9 cellular contexts compared by ENCODE assay signal in genomic region chr9:121207371-121207940, GRCh38. TPM values are rescaled to one million over a fixed set of nuclear protein-coding genes. Genes with fewer than 3 reads are reported as not detected.
DNase-seq lines count a peak whose midpoint lies in the region; ATAC-seq and TF ChIP-seq lines count a peak whose summit lies in the region.
"Had no signal": no experiment of that assay in that cellular context is flagged by ENCODE, and none has a peak within 500 bp of the region (broad histone marks: within the 10 kb centered on the region; RNA-seq: fewer than 3 reads in every experiment).

No MANE protein-coding gene starts in this region.

- no peak overlapping the region for H4K8ac ChIP-seq in trophoblast cell (ENCODE audit: low read depth, low read length)

- POLR2A ChIA-PET in activated CD4-positive, alpha-beta T cell treated with anti-CD3 and anti-CD28 coated beads for 36 hours (lab: Charles Lee): no interaction called here

- DNase-seq in activated CD4-positive, alpha-beta T cell treated with anti-CD3 and anti-CD28 coated beads for 36 hours: no peak
- DNase-seq in activated CD4-positive, alpha-beta T cell treated with anti-CD3 and anti-CD28 coated beads for 4 hours: no peak
- DNase-seq in MM.1S: peak; percentile 61
- DNase-seq in NCI-H82 (lab: John Stamatoyannopoulos, UW): no peak
- DNase-seq in trophoblast cell: no peak
- DNase-seq in chondrocyte (ENCODE audit: low spot score): no peak
- DNase-seq: esophagus squamous epithelium had no signal

- no peak overlapping the region for H3K18ac ChIP-seq in trophoblast cell (ENCODE audit: low read length)

- H3K27ac ChIP-seq in MM.1S (ENCODE audit: low read length) (no peak overlapping the region), trophoblast cell (ENCODE audit: low read depth, low read length) (no peak overlapping the region)
- H3K27ac ChIP-seq: esophagus squamous epithelium had no signal

- H3K36me3 ChIP-seq in MM.1S (replicated peaks; ENCODE audit: insufficient read depth, low read length): no peaks in the 10 kb centered on the region
- no peaks in the 10 kb centered on the region for H3K36me3 ChIP-seq in trophoblast cell (ENCODE audit: control insufficient read depth in 1 of 2, insufficient read depth in 2 of 2, low read length in 2 of 2)

- no CpG with 5 or more reads among the region's 2 CpGs for WGBS in trophoblast cell (ENCODE audit: extremely low coverage, insufficient coverage, insufficient read length)

- CTCF ChIA-PET in activated CD4-positive, alpha-beta T cell treated with anti-CD3 and anti-CD28 coated beads for 36 hours (lab: Charles Lee): interaction anchor here (0.8 kb wide), 1 partner anchor 413 kb away, joined by 3 read pairs; no protein-coding TSS in a partner anchor

- TF ChIP-seq CTCF in MM.1S (IDR thresholded peaks at IDR 0.05; ENCODE audit: low read length) (no peak), chondrocyte (IDR thresholded peaks at IDR 0.05) (no peak)

- no peaks in the 10 kb centered on the region for H3K9me2 ChIP-seq in MM.1S (replicated peaks; ENCODE audit: insufficient read depth, low read length)

- no peak overlapping the region for H3K14ac ChIP-seq in trophoblast cell (ENCODE audit: low read length)

- H3K9me3 ChIP-seq in MM.1S (replicated peaks; ENCODE audit: insufficient read depth, low read length) (no peaks in the 10 kb centered on the region), trophoblast cell (ENCODE audit: insufficient read depth, low read depth, low read length) (no peaks in the 10 kb centered on the region)
- H3K9me3 ChIP-seq: esophagus squamous epithelium had no signal

- no peak overlapping the region for H2BK120ac ChIP-seq in trophoblast cell (ENCODE audit: insufficient read depth, low read length, poor library complexity)

- no peak overlapping the region for H2AK5ac ChIP-seq in trophoblast cell (ENCODE audit: low read length)

- H3K36me3 Mint-ChIP-seq in activated CD4-positive, alpha-beta T cell treated with anti-CD3 and anti-CD28 coated beads for 36 hours (ENCODE audit: low read depth): no peaks in the 10 kb centered on the region
- H3K36me3 Mint-ChIP-seq in stimulated activated memory B cell treated with anti-CD40 and anti-IgM and Interleukin-4, amounts not matched to agents 10 μg/mL and 1 μg/mL and 100 μg/mL, for 72 hours: peaks cover 24% of the 10 kb centered on the region
- no peaks in the 10 kb centered on the region for H3K36me3 Mint-ChIP-seq in chondrocyte (ENCODE audit: low read depth)

- no peak overlapping the region for H4K12ac ChIP-seq in trophoblast cell (ENCODE audit: low read depth, low read length)

- peaks cover 15% of the 10 kb centered on the region for H3K4me1 ChIP-seq in MM.1S (ENCODE audit: low read length)
- peaks cover 0 to under 1% of the 10 kb centered on the region in 2 experiments for H3K4me1 ChIP-seq in trophoblast cell (ENCODE audit: control insufficient read depth in 1 of 2, insufficient read depth in 2 of 2, low read length in 2 of 2)

- no peaks in the 10 kb centered on the region for H3K79me1 ChIP-seq in trophoblast cell (ENCODE audit: low read length)

- peak overlapping the region; percentile 27 for H3K4me2 ChIP-seq in MM.1S (ENCODE audit: low read depth, low read length)
- no peak overlapping the region for H3K4me2 ChIP-seq in trophoblast cell (ENCODE audit: low read length)

- no peak overlapping the region for H2BK12ac ChIP-seq in trophoblast cell (ENCODE audit: low read length)

- H3K27me3 ChIP-seq in MM.1S (replicated peaks; ENCODE audit: insufficient read depth, low read length) (no peaks in the 10 kb centered on the region), trophoblast cell (ENCODE audit: insufficient read depth, low read length) (no peaks in the 10 kb centered on the region)
- H3K27me3 ChIP-seq: esophagus squamous epithelium had no signal

- no peaks in the 10 kb centered on the region for H3K9me3 Mint-ChIP-seq in activated CD4-positive, alpha-beta T cell treated with anti-CD3 and anti-CD28 coated beads for 36 hours (ENCODE audit: low read depth)
- H3K9me3 Mint-ChIP-seq in stimulated activated memory B cell treated with anti-CD40 and anti-IgM and Interleukin-4, amounts not matched to agents 10 μg/mL and 1 μg/mL and 100 μg/mL, for 72 hours: no peaks in the 10 kb centered on the region
- no peaks in the 10 kb centered on the region for H3K9me3 Mint-ChIP-seq in chondrocyte (ENCODE audit: low read depth)

- no peak overlapping the region for H2BK5ac ChIP-seq in trophoblast cell (ENCODE audit: low read depth, low read length, poor library complexity)

- intact Hi-C loops in activated CD4-positive, alpha-beta T cell treated with anti-CD3 and anti-CD28 coated beads for 36 hours (cut with DNase I, micrococcal nuclease): no loop called here

- no peaks in the 10 kb centered on the region for H3K27me3 Mint-ChIP-seq in activated CD4-positive, alpha-beta T cell treated with anti-CD3 and anti-CD28 coated beads for 36 hours
- no peaks in the 10 kb centered on the region for H3K27me3 Mint-ChIP-seq in stimulated activated memory B cell treated with anti-CD40 and anti-IgM and Interleukin-4, amounts not matched to agents 10 μg/mL and 1 μg/mL and 100 μg/mL, for 72 hours
- no peaks in the 10 kb centered on the region for H3K27me3 Mint-ChIP-seq in chondrocyte (ENCODE audit: low read depth)

- no peak overlapping the region for H4K91ac ChIP-seq in trophoblast cell (ENCODE audit: low read depth, low read length)

- H3K23ac ChIP-seq in trophoblast cell (ENCODE audit: low read length): no peak overlapping the region

- peak; percentile 74 for ATAC-seq in activated CD4-positive, alpha-beta T cell treated with anti-CD3 and anti-CD28 coated beads for 36 hours
- ATAC-seq in HG02759 (IDR thresholded peaks at IDR 0.05; ENCODE audit: unreplicated experiment): peak; percentile 90
- ATAC-seq in stimulated activated memory B cell treated with anti-CD40 and anti-IgM and Interleukin-4, amounts not matched to agents 10 μg/mL and 1 μg/mL and 100 μg/mL, for 72 hours: peak; percentile 95

- no peaks in the 10 kb centered on the region for H4K20me1 ChIP-seq in MM.1S (ENCODE audit: insufficient read depth, low read length)

- no peaks in the 10 kb centered on the region for H3K79me2 ChIP-seq in MM.1S (ENCODE audit: low read length)
- H3K79me2 ChIP-seq in trophoblast cell (ENCODE audit: control insufficient read depth, insufficient read depth, low read length, poor library complexity): no peaks in the 10 kb centered on the region

- H2AFZ ChIP-seq in MM.1S (ENCODE audit: low read length) (no peak overlapping the region), trophoblast cell (ENCODE audit: insufficient read depth, low read length, poor library complexity) (no peak overlapping the region)

- no peak overlapping the region for H3K4me3 ChIP-seq in MM.1S (ENCODE audit: low read length)
- H3K4me3 ChIP-seq in trophoblast cell (ENCODE audit: low read depth, low read length): no peak overlapping the region
- H3K4me3 ChIP-seq: esophagus squamous epithelium had no signal

- no peaks in the 10 kb centered on the region for H3F3A ChIP-seq in MM.1S (ENCODE audit: insufficient read depth, low read length)

- no peak overlapping the region for H3K27ac Mint-ChIP-seq in activated CD4-positive, alpha-beta T cell treated with anti-CD3 and anti-CD28 coated beads for 36 hours
- H3K27ac Mint-ChIP-seq in stimulated activated memory B cell treated with anti-CD40 and anti-IgM and Interleukin-4, amounts not matched to agents 10 μg/mL and 1 μg/mL and 100 μg/mL, for 72 hours: peak overlapping the region; percentile 89
- H3K27ac Mint-ChIP-seq in chondrocyte (ENCODE audit: unreplicated experiment): no peak overlapping the region

- no peak overlapping the region for H3K4ac ChIP-seq in trophoblast cell (ENCODE audit: low read depth, low read length)

- peaks cover 19% of the 10 kb centered on the region for H3K4me1 Mint-ChIP-seq in activated CD4-positive, alpha-beta T cell treated with anti-CD3 and anti-CD28 coated beads for 36 hours
- peaks cover 44% of the 10 kb centered on the region for H3K4me1 Mint-ChIP-seq in stimulated activated memory B cell treated with anti-CD40 and anti-IgM and Interleukin-4, amounts not matched to agents 10 μg/mL and 1 μg/mL and 100 μg/mL, for 72 hours
- peaks cover under 1% of the 10 kb centered on the region for H3K4me1 Mint-ChIP-seq in chondrocyte (ENCODE audit: low read depth)

- no peak overlapping the region for H3K4me3 Mint-ChIP-seq in activated CD4-positive, alpha-beta T cell treated with anti-CD3 and anti-CD28 coated beads for 36 hours
- H3K4me3 Mint-ChIP-seq in stimulated activated memory B cell treated with anti-CD40 and anti-IgM and Interleukin-4, amounts not matched to agents 10 μg/mL and 1 μg/mL and 100 μg/mL, for 72 hours: peak overlapping the region; percentile 78
- H3K4me3 Mint-ChIP-seq in chondrocyte (ENCODE audit: unreplicated experiment): no peak overlapping the region

- H3K9ac ChIP-seq in MM.1S (ENCODE audit: low read length): no peak overlapping the region
- no peak overlapping the region for H3K9ac ChIP-seq in trophoblast cell (ENCODE audit: low read length)

RNA-seq across cellular contexts. Expression of gene RAB14, which starts 5.8 kb away (rescaled TPM):
- 10 to 100 TPM; 52.3 to 54.7 TPM for total RNA-seq in activated CD4-positive, alpha-beta T cell treated with anti-CD3 and anti-CD28 coated beads for 36 hours
- 40.0 and 40.9 TPM in 2 replicates for polyA plus RNA-seq in trophoblast cell (2013)
- total RNA-seq in chondrocyte: 58.6 to 68.0 TPM (median 64.3 TPM) in 3 replicates
